ENCODE assay signal across 8 cellular contexts in genomic region chr2:207528980-207529329, GRCh38.
DNase-seq lines count a peak whose midpoint lies in the region; ATAC-seq and TF ChIP-seq lines count a peak whose summit lies in the region.

No MANE protein-coding gene starts in this region.

- peak; percentile 42 for TF ChIP-seq CTCF in AG10803 (conservative IDR thresholded peaks at IDR 0.05; ENCODE audit: low read length)

- ATAC-seq in GM18907 (IDR thresholded peaks at IDR 0.05; ENCODE audit: unreplicated experiment) (peak; percentile 27), HG03139 (IDR thresholded peaks at IDR 0.05; ENCODE audit: unreplicated experiment) (peak; percentile 3)

- H3K27ac Mint-ChIP-seq in T-helper 1 cell treated with Interleukin-12 subunit alpha and Interleukin-12 subunit beta and Interleukin-4 antibody, amounts not matched to agents 30 μg/mL and 1 μg/mL, for 36 hours: peak overlapping the region; percentile 99

- in situ Hi-C loops in T47D (cut with HindIII; ENCODE audit: low pct_unique_long_range_greater_than_20kb, low sequenced_read_pairs): no loop called here

- H3K36me3 Mint-ChIP-seq in T-helper 1 cell treated with Interleukin-12 subunit alpha and Interleukin-12 subunit beta and Interleukin-4 antibody, amounts not matched to agents 30 μg/mL and 1 μg/mL, for 36 hours (ENCODE audit: low read depth): peaks cover 11% of the 10 kb centered on the region

- peaks cover 48% of the 10 kb centered on the region for H3K4me1 Mint-ChIP-seq in T-helper 1 cell treated with Interleukin-12 subunit alpha and Interleukin-12 subunit beta and Interleukin-4 antibody, amounts not matched to agents 30 μg/mL and 1 μg/mL, for 36 hours (ENCODE audit: low read depth)

- peak overlapping the region; percentile 82 for H3K4me3 ChIP-seq in AG10803 (ENCODE audit: low read length)

- H3K27me3 Mint-ChIP-seq in T-helper 1 cell treated with Interleukin-12 subunit alpha and Interleukin-12 subunit beta and Interleukin-4 antibody, amounts not matched to agents 30 μg/mL and 1 μg/mL, for 36 hours (ENCODE audit: low read depth): peaks cover 11% of the 10 kb centered on the region

- H3K4me3 Mint-ChIP-seq in T-helper 1 cell treated with Interleukin-12 subunit alpha and Interleukin-12 subunit beta and Interleukin-4 antibody, amounts not matched to agents 30 μg/mL and 1 μg/mL, for 36 hours: peak overlapping the region; percentile 94

- DNase-seq in AG10803 (ENCODE audit: low read depth) (peak; percentile 53), T47D (ENCODE audit: low read depth in 1 of 2, low spot score in 1 of 2) (peak; percentile 7 to 10), kidney tubule cell (ENCODE audit: low spot score) (peak; percentile 50), NCI-H1694 treated with DMSO at 0.1 percent for 48 hours (lab: John Stamatoyannopoulos, UW) (no peak)
- DNase-seq in stimulated activated CD4-positive, alpha-beta T cell treated with anti-CD3 and anti-CD28 coated beads, Interleukin-4, amount 100 ng/mL, for 4 hours: peak; percentile 46 to 61

- no peaks in the 10 kb centered on the region for H3K9me3 Mint-ChIP-seq in T-helper 1 cell treated with Interleukin-12 subunit alpha and Interleukin-12 subunit beta and Interleukin-4 antibody, amounts not matched to agents 30 μg/mL and 1 μg/mL, for 36 hours
